8 cellular contexts compared by ENCODE assay signal in genomic region chr19:57280165-57280912, GRCh38. TPM values are rescaled to one million over a fixed set of nuclear protein-coding genes. Genes with fewer than 3 reads are reported as not detected.
DNase-seq lines count a peak whose midpoint lies in the region; TF ChIP-seq lines count a peak whose summit lies in the region.

TSS of gene ZNF460 (plus strand) at chr19:57280485. CDS start at chr19:57280807, 322 bp downstream.

- no peak within 1 kb of the TSS for H3K27ac Mint-ChIP-seq in HFFc6
- no peak within 1 kb of the TSS for H3K27ac Mint-ChIP-seq in activated naive CD4-positive, alpha-beta T cell treated with anti-CD3 and anti-CD28 coated beads for 36 hours

- no peak within 1 kb of the TSS for H3K4me3 Mint-ChIP-seq in HFFc6
- no peak within 1 kb of the TSS for H3K4me3 Mint-ChIP-seq in activated naive CD4-positive, alpha-beta T cell treated with anti-CD3 and anti-CD28 coated beads for 36 hours

- H3K27ac ChIP-seq in temporal lobe (ENCODE audit: low read depth, low read length): peak within 1 kb of the TSS; percentile 96

- DNase-seq in GM04504 (ENCODE audit: low read depth) (peak; percentile 93), HFFc6 (peak; percentile 96), NAMALWA (ENCODE audit: low spot score) (peak; percentile 98), SK-MEL-5 (ENCODE audit: low read depth, low spot score) (peak; percentile 97), globus pallidus (ENCODE audit: low spot score) (peak; percentile 96), occipital lobe (lab: John Stamatoyannopoulos, UW) (peak; percentile 93)
- peak; percentile 96 for DNase-seq in activated naive CD4-positive, alpha-beta T cell treated with anti-CD3 and anti-CD28 coated beads for 36 hours

- CTCF ChIA-PET in activated naive CD4-positive, alpha-beta T cell treated with anti-CD3 and anti-CD28 coated beads for 36 hours (lab: Charles Lee): no interaction called here

- in situ Hi-C loops in SK-MEL-5 (cut with HindIII; ENCODE audit: low pct_unique_long_range_greater_than_20kb, low sequenced_read_pairs): no loop called here

- peaks cover 2% of the 10 kb centered on the region for H3K27me3 Mint-ChIP-seq in HFFc6 (ENCODE audit: insufficient read depth)
- H3K27me3 Mint-ChIP-seq in activated naive CD4-positive, alpha-beta T cell treated with anti-CD3 and anti-CD28 coated beads for 36 hours (ENCODE audit: low read depth): no peaks in the 10 kb centered on the region

- TF ChIP-seq CTCF in HFFc6 (IDR thresholded peaks at IDR 0.05): peak; percentile 49; the same call in 1 of the 2 replicates

- H3K9me3 Mint-ChIP-seq in HFFc6: no peaks in the 10 kb centered on the region
- peaks cover 6% of the 10 kb centered on the region for H3K9me3 Mint-ChIP-seq in activated naive CD4-positive, alpha-beta T cell treated with anti-CD3 and anti-CD28 coated beads for 36 hours

- peaks cover 29% of the 10 kb centered on the region for H3K36me3 Mint-ChIP-seq in HFFc6 (ENCODE audit: low read depth)
- peaks cover 59% of the 10 kb centered on the region for H3K36me3 Mint-ChIP-seq in activated naive CD4-positive, alpha-beta T cell treated with anti-CD3 and anti-CD28 coated beads for 36 hours (ENCODE audit: low read depth)

- peaks cover 36% of the 10 kb centered on the region for H3K4me1 Mint-ChIP-seq in HFFc6 (ENCODE audit: low read depth)
- peaks cover 36% of the 10 kb centered on the region for H3K4me1 Mint-ChIP-seq in activated naive CD4-positive, alpha-beta T cell treated with anti-CD3 and anti-CD28 coated beads for 36 hours (ENCODE audit: low read depth)

- intact Hi-C loops in activated naive CD4-positive, alpha-beta T cell treated with anti-CD3 and anti-CD28 coated beads for 36 hours (cut with micrococcal nuclease): loop anchor here (1.0 to 5.0 kb wide), 7 partner anchors 40 to 903 kb away; partner anchors contain the start of genes ZNF274, ZNF304, ZNF548 and ZNF550

RNA-seq across cellular contexts. Expression of gene ZNF460, which starts in this region (rescaled TPM):
- total RNA-seq in HFFc6 (2021; fragmentation: NEBNext Ultra II Directional; extraction: Animal tissue kit (Norgen Biotek cat#: 25700)): 10 to 100 TPM; 17.3 to 39.5 (median 22.2) TPM
- total RNA-seq in SK-MEL-5 (2014; rRNA removed; shearing (Covaris generic)): 33.7 and 35.5 TPM in 2 replicates
- 5.7 and 5.9 TPM in 2 replicates for polyA plus RNA-seq in SK-MEL-5 (2015; cell fraction: cytosol; rRNA removed)
- polyA plus RNA-seq in SK-MEL-5 (2015; cell fraction: nucleus; rRNA removed): 9.6 and 16.6 TPM in 2 replicates
- 10 to 100 TPM; 61.4 to 63.3 TPM for total RNA-seq in activated naive CD4-positive, alpha-beta T cell treated with anti-CD3 and anti-CD28 coated beads for 36 hours
- total RNA-seq in occipital lobe: 155 TPM
- 136 TPM for total RNA-seq in temporal lobe

Comparison
In these comparisons a context has a peak if more than half of its experiments do, and no peak if none do; other contexts are left out.
1. Peak in every context shown above with its lines: DNase-seq and H3K27ac ChIP-seq.